Comparison of ENCODE assay signal across 1 cellular context in the genomic region with DNA sequence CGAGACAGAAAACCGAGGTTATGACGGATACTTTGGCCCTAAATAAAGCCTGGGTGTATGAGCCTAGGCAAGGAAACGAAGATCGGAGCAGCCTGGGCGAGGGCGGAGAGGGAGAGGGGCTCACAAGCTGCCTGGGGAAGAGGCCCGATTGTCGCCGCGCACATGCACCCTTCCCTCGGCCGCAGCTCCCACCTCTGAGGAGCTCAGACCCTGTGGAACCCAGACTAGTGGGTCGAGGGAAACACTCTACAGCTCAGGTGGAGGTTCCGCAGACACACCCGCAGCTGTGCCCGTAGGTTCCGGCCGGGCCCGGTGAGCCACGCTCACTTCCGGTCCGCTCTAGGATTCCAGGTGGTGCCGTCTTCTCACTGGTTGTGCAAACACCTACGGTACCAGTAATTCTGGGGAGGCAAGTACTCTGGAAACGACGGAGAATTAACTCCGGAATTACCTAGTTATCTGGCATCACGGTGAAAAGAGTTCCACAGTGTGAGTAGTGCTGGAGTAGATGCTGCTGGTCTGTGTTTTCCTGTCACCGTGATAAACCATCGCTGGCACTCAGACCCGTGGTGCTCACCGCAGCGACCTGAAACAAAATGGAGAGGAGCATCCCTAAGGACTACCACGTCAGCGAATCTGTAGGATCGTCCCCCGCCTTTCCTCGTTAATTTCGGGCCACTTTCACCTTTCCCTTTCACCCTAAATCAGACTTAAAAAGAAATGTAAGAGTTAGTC.
TF ChIP-seq lines count a peak whose summit lies in the region.

No MANE protein-coding gene starts in this region.

TF ChIP-seq in GM23338, 12 proteins besides CTCF, POLR2A, EP300 and RAD21 (continued from another document):
- TF ChIP-seq, protein P1, sequence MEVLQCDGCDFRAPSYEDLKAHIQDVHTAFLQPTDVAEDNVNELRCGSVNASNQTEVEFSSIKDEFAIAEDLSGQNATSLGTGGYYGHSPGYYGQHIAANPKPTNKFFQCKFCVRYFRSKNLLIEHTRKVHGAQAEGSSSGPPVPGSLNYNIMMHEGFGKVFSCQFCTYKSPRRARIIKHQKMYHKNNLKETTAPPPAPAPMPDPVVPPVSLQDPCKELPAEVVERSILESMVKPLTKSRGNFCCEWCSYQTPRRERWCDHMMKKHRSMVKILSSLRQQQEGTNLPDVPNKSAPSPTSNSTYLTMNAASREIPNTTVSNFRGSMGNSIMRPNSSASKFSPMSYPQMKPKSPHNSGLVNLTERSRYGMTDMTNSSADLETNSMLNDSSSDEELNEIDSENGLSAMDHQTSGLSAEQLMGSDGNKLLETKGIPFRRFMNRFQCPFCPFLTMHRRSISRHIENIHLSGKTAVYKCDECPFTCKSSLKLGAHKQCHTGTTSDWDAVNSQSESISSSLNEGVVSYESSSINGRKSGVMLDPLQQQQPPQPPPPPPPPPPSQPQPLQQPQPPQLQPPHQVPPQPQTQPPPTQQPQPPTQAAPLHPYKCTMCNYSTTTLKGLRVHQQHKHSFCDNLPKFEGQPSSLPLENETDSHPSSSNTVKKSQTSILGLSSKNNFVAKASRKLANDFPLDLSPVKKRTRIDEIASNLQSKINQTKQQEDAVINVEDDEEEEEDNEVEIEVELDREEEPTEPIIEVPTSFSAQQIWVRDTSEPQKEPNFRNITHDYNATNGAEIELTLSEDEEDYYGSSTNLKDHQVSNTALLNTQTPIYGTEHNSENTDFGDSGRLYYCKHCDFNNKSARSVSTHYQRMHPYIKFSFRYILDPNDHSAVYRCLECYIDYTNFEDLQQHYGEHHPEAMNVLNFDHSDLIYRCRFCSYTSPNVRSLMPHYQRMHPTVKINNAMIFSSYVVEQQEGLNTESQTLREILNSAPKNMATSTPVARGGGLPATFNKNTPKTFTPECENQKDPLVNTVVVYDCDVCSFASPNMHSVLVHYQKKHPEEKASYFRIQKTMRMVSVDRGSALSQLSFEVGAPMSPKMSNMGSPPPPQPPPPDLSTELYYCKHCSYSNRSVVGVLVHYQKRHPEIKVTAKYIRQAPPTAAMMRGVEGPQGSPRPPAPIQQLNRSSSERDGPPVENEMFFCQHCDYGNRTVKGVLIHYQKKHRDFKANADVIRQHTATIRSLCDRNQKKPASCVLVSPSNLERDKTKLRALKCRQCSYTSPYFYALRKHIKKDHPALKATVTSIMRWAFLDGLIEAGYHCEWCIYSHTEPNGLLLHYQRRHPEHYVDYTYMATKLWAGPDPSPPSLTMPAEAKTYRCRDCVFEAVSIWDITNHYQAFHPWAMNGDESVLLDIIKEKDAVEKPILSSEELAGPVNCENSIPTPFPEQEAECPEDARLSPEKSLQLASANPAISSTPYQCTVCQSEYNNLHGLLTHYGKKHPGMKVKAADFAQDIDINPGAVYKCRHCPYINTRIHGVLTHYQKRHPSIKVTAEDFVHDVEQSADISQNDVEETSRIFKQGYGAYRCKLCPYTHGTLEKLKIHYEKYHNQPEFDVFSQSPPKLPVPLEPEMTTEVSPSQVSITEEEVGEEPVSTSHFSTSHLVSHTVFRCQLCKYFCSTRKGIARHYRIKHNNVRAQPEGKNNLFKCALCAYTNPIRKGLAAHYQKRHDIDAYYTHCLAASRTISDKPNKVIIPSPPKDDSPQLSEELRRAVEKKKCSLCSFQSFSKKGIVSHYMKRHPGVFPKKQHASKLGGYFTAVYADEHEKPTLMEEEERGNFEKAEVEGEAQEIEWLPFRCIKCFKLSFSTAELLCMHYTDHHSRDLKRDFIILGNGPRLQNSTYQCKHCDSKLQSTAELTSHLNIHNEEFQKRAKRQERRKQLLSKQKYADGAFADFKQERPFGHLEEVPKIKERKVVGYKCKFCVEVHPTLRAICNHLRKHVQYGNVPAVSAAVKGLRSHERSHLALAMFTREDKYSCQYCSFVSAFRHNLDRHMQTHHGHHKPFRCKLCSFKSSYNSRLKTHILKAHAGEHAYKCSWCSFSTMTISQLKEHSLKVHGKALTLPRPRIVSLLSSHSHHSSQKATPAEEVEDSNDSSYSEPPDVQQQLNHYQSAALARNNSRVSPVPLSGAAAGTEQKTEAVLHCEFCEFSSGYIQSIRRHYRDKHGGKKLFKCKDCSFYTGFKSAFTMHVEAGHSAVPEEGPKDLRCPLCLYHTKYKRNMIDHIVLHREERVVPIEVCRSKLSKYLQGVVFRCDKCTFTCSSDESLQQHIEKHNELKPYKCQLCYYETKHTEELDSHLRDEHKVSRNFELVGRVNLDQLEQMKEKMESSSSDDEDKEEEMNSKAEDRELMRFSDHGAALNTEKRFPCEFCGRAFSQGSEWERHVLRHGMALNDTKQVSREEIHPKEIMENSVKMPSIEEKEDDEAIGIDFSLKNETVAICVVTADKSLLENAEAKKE (CRISPR knock-in tag; IDR thresholded peaks at IDR 0.05): no peak
